1 cellular context compared by ENCODE assay signal in genomic region chrX:71183341-71183740, GRCh38.
TF ChIP-seq lines count a peak whose summit lies in the region.

No MANE protein-coding gene starts in this region.

TF ChIP-seq in HepG2, 621 proteins besides CTCF, POLR2A, EP300 and RAD21 (continued from another document):
- TF ChIP-seq ZNF609 (CRISPR knock-in tag; IDR thresholded peaks at IDR 0.05; ENCODE audit: borderline replicate concordance) = peak; percentile 47; the same call in 1 of the 2 replicates
- peak; percentile 32; the same call in 1 of the 2 replicates for TF ChIP-seq ELF3 (CRISPR knock-in tag; IDR thresholded peaks at IDR 0.05)
- peak; percentile 51; the same call in 1 of the 2 replicates for TF ChIP-seq SPEN (CRISPR knock-in tag; IDR thresholded peaks at IDR 0.05; ENCODE audit: low read depth)
- TF ChIP-seq DRAP1 (CRISPR knock-in tag; IDR thresholded peaks at IDR 0.05) = peak; percentile 53; the same call in 1 of the 2 replicates
- 0 out of 2 replicates have a peak, but pooled peaks have one; percentile 21 for TF ChIP-seq IKZF5 (CRISPR knock-in tag; IDR thresholded peaks at IDR 0.05)
- peak; percentile 57; the same call in 1 of the 2 replicates for TF ChIP-seq RARA (CRISPR knock-in tag; IDR thresholded peaks at IDR 0.05)
- peak; percentile 30; the same call in 1 of the 2 replicates for TF ChIP-seq ZNF710 (CRISPR knock-in tag; IDR thresholded peaks at IDR 0.05; ENCODE audit: borderline replicate concordance)
- 0 out of 2 replicates have a peak, but pooled peaks have one; percentile 24 for TF ChIP-seq MIER2 (CRISPR knock-in tag; IDR thresholded peaks at IDR 0.05)
- TF ChIP-seq HNF4G (IDR thresholded peaks at IDR 0.05; ENCODE audit: borderline replicate concordance, low read depth, low read length) = peak; percentile 51; the same call in 1 of the 2 replicates
- TF ChIP-seq HNF4G (CRISPR knock-in tag; IDR thresholded peaks at IDR 0.05; ENCODE audit: borderline replicate concordance, low read depth) = no peak
- TF ChIP-seq PHF8 (CRISPR knock-in tag; IDR thresholded peaks at IDR 0.05) = 0 out of 2 replicates have a peak, but pooled peaks have one; percentile 27
- TF ChIP-seq SNAPC2 (CRISPR knock-in tag; IDR thresholded peaks at IDR 0.05) = peak; percentile 24; the same call in 1 of the 2 replicates
- TF ChIP-seq MAX (IDR thresholded peaks at IDR 0.05) = peak; percentile 57
- no peak for TF ChIP-seq SOX13 (IDR thresholded peaks at IDR 0.05)
- peak in 1 of 2 experiments; percentile 74; a peak in 2 of 4 replicates for TF ChIP-seq SOX13 (CRISPR knock-in tag; conservative IDR thresholded peaks at IDR 0.05 in 1 of 2, IDR thresholded peaks at IDR 0.05 in 1 of 2)
- TF ChIP-seq MIXL1 (CRISPR knock-in tag; IDR thresholded peaks at IDR 0.05) = 0 out of 2 replicates have a peak, but pooled peaks have one; percentile 10
- TF ChIP-seq ZNF557 (CRISPR knock-in tag; IDR thresholded peaks at IDR 0.05) = no peak
- TF ChIP-seq AKAP8 (CRISPR knock-in tag; IDR thresholded peaks at IDR 0.05) = no peak
- TF ChIP-seq SOX6 (IDR thresholded peaks at IDR 0.05) = no peak
- TF ChIP-seq SOX6 (CRISPR knock-in tag; IDR thresholded peaks at IDR 0.05) = peak; percentile 64
- TF ChIP-seq ETV5 (CRISPR knock-in tag; IDR thresholded peaks at IDR 0.05; ENCODE audit: borderline replicate concordance) = peak; percentile 30; the same call in 1 of the 2 replicates
- TF ChIP-seq ZNF281 (CRISPR knock-in tag; IDR thresholded peaks at IDR 0.05; ENCODE audit: borderline replicate concordance) = peak; percentile 35; the same call in 1 of the 2 replicates
- no peak for TF ChIP-seq CENPBD1 (CRISPR knock-in tag; IDR thresholded peaks at IDR 0.05; ENCODE audit: borderline replicate concordance, low read depth)
- TF ChIP-seq ZSCAN9 (CRISPR knock-in tag; IDR thresholded peaks at IDR 0.05; ENCODE audit: borderline replicate concordance) = peak; percentile 71
- TF ChIP-seq TARDBP (CRISPR knock-in tag; IDR thresholded peaks at IDR 0.05) = peak; percentile 13; the same call in 1 of the 2 replicates
- peak; percentile 55 for TF ChIP-seq SAP130 (CRISPR knock-in tag; IDR thresholded peaks at IDR 0.05; ENCODE audit: low read depth)
- TF ChIP-seq ZNF761 (CRISPR knock-in tag; conservative IDR thresholded peaks at IDR 0.05) = no peak
- TF ChIP-seq KDM6A (CRISPR knock-in tag; IDR thresholded peaks at IDR 0.05; ENCODE audit: low read depth) = peak; percentile 87
- TF ChIP-seq SALL1 (CRISPR knock-in tag; IDR thresholded peaks at IDR 0.05) = 0 out of 2 replicates have a peak, but pooled peaks have one; percentile 22
- TF ChIP-seq ZNF501 (CRISPR knock-in tag; IDR thresholded peaks at IDR 0.05) = peak; percentile 41; the same call in 1 of the 2 replicates
- 0 out of 2 replicates have a peak, but pooled peaks have one; percentile 17 for TF ChIP-seq BORCS8-MEF2B (CRISPR knock-in tag; IDR thresholded peaks at IDR 0.05)
- TF ChIP-seq POLR2G (IDR thresholded peaks at IDR 0.05; ENCODE audit: low read depth, low read length) = peak; percentile 69
- no peak for TF ChIP-seq TCF12 (IDR thresholded peaks at IDR 0.05)
- TF ChIP-seq TCF12 (CRISPR knock-in tag; IDR thresholded peaks at IDR 0.05) = 0 out of 2 replicates have a peak, but pooled peaks have one; percentile 36
- TF ChIP-seq RFX1 (IDR thresholded peaks at IDR 0.05) = peak; percentile 30; the same call in 1 of the 2 replicates
- 0 out of 2 replicates have a peak, but pooled peaks have one; percentile 31 for TF ChIP-seq ZNF691 (CRISPR knock-in tag; IDR thresholded peaks at IDR 0.05; ENCODE audit: borderline replicate concordance, low read depth)
- TF ChIP-seq ARID5B (CRISPR knock-in tag; IDR thresholded peaks at IDR 0.05) = peak; percentile 31; the same call in 1 of the 2 replicates
- TF ChIP-seq GATAD2A (CRISPR knock-in tag; IDR thresholded peaks at IDR 0.05) = peak; percentile 38; the same call in 1 of the 2 replicates
